In genomic region chr9:131809941-131810344, GRCh38 we compare ENCODE assay signal across 13 cellular contexts.
A peak's percentile ranks its signal among the peaks of the same experiment; 100 is the strongest.
DNase-seq lines count a peak whose midpoint lies in the region; ATAC-seq and TF ChIP-seq lines count a peak whose summit lies in the region.
"Had no signal": no experiment of that assay in that cellular context is flagged by ENCODE, and none has a peak within 500 bp of the region (broad histone marks: within the 10 kb centered on the region; RNA-seq: fewer than 3 reads in every experiment).

No MANE protein-coding gene starts in this region.

- peak; percentile 33 for DNase-seq in AG04449 (ENCODE audit: low read depth, low spot score)
- peak; percentile 37 for DNase-seq in GM03348 (ENCODE audit: low spot score)
- peak; percentile 75 for DNase-seq in NCI-H69 (lab: John Stamatoyannopoulos, UW)
- no peak for DNase-seq in NCI-H187 treated with DMSO at 0.1 percent for 48 hours (lab: John Stamatoyannopoulos, UW)
- DNase-seq in activated T-cell treated with anti-CD3 and anti-CD28 coated beads, Interleukin-2, amount 50 U/mL, for 72 hours, result no peak
- no peak for DNase-seq in immature natural killer cell
- DNase-seq: activated naive CD4-positive, alpha-beta T cell treated with anti-CD3 and anti-CD28 coated beads for 36 hours; MM.1S; mucosa of descending colon; NCI-H510A had no signal

- no peak overlapping the region for H3K27ac Mint-ChIP-seq in activated T-cell treated with anti-CD3 and anti-CD28 coated beads, Interleukin-2, amount 50 U/mL, for 72 hours
- no peak overlapping the region for H3K27ac Mint-ChIP-seq in immature natural killer cell
- H3K27ac Mint-ChIP-seq: activated naive CD4-positive, alpha-beta T cell treated with anti-CD3 and anti-CD28 coated beads for 36 hours; B cell had no signal

- no peaks in the 10 kb centered on the region for H3K36me3 Mint-ChIP-seq in activated T-cell treated with anti-CD3 and anti-CD28 coated beads, Interleukin-2, amount 50 U/mL, for 72 hours (ENCODE audit: insufficient read depth in 2 of 2)
- H3K36me3 Mint-ChIP-seq in immature natural killer cell, result no peaks in the 10 kb centered on the region

- POLR2A ChIA-PET in AG04449 (lab: Yijun Ruan, JAX), result no interaction called here

- CTCF ChIA-PET in AG04449 (lab: Yijun Ruan, JAX), result interaction anchor here (1.0 kb wide), 1 partner anchor 443 kb away, joined by 3 read pairs; no protein-coding TSS in a partner anchor

- H3K4me3 Mint-ChIP-seq in activated T-cell treated with anti-CD3 and anti-CD28 coated beads, Interleukin-2, amount 50 U/mL, for 72 hours, result no peak overlapping the region
- H3K4me3 Mint-ChIP-seq in immature natural killer cell, result no peak overlapping the region
- H3K4me3 Mint-ChIP-seq: activated naive CD4-positive, alpha-beta T cell treated with anti-CD3 and anti-CD28 coated beads for 36 hours; B cell had no signal

- H3K9me3 Mint-ChIP-seq in activated T-cell treated with anti-CD3 and anti-CD28 coated beads, Interleukin-2, amount 50 U/mL, for 72 hours, result no peaks in the 10 kb centered on the region
- H3K9me3 Mint-ChIP-seq in immature natural killer cell, result no peaks in the 10 kb centered on the region
- H3K9me3 Mint-ChIP-seq: activated naive CD4-positive, alpha-beta T cell treated with anti-CD3 and anti-CD28 coated beads for 36 hours had no signal

- TF ChIP-seq CTCF in AG04449 (IDR thresholded peaks at IDR 0.05; ENCODE audit: insufficient read depth, low read length, missing control alignments), result no peak

- peak; percentile 74 for ATAC-seq in esophagus mucosa
- no peak for ATAC-seq in activated T-cell treated with anti-CD3 and anti-CD28 coated beads, Interleukin-2, amount 50 U/mL, for 72 hours (replicated peaks in 1 of 2)
- no peak for ATAC-seq in GM21786 (IDR thresholded peaks at IDR 0.05; ENCODE audit: unreplicated experiment)
- ATAC-seq: mucosa of descending colon had no signal

- H3K27me3 Mint-ChIP-seq in activated T-cell treated with anti-CD3 and anti-CD28 coated beads, Interleukin-2, amount 50 U/mL, for 72 hours (ENCODE audit: low read depth), result peaks cover 41% of the 10 kb centered on the region
- peaks cover 4 to 11% (median 7%) of the 10 kb centered on the region in 3 donors for H3K27me3 Mint-ChIP-seq in immature natural killer cell (ENCODE audit: low read depth in 3 of 3)

- H3K4me3 ChIP-seq in AG04449 (ENCODE audit: low read depth, low read length), result no peak overlapping the region
- H3K4me3 ChIP-seq: mucosa of descending colon had no signal

- H3K4me1 Mint-ChIP-seq in activated T-cell treated with anti-CD3 and anti-CD28 coated beads, Interleukin-2, amount 50 U/mL, for 72 hours (ENCODE audit: low read depth), result no peaks in the 10 kb centered on the region
- H3K4me1 Mint-ChIP-seq in immature natural killer cell, result no peaks in the 10 kb centered on the region
- H3K4me1 Mint-ChIP-seq: B cell had no signal

Comparison
In these comparisons a context has a peak if more than half of its experiments do, and no peak if none do; other contexts are left out.
1. DNase-seq: peak in AG04449 (single experiment), GM03348 (single experiment) and NCI-H69 (single experiment); none in NCI-H187 treated with DMSO at 0.1 percent for 48 hours (single experiment), activated T-cell treated with anti-CD3 and anti-CD28 coated beads, Interleukin-2, amount 50 U/mL, for 72 hours (0 of 2) and immature natural killer cell (0 of 3).